In the genomic region with DNA sequence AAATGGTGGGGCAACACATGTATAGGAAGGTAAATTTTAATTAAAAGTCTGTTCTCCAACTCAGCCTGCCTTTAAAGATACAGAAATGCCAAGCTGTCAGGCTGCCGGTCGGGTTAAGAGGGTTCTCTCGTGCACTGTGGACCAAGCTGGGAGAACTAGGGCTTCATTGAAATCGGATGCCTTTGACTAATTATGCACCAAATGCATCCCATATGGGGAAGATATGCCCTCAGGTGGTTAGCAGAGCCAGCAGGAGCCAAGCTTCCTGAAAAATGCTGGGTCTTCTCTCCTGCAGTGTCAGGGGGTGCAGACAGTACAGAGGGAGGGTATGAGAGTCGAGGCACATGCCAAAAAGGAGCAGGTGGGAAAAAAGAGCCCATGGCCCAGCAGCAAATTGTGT, we compare ENCODE assay signal across 22 cellular contexts.
DNase-seq lines count a peak whose midpoint lies in the region; ATAC-seq and TF ChIP-seq lines count a peak whose summit lies in the region.
"Had no signal": no experiment of that assay in that cellular context is flagged by ENCODE, and none has a peak within 500 bp of the region (broad histone marks: within the 10 kb centered on the region; RNA-seq: fewer than 3 reads in every experiment).

No MANE protein-coding gene starts in this region.

- intact Hi-C loops in cardiac septum (cut with DNase I) (loop anchor here (10.0 kb wide), 3 partner anchors 296 to 494 kb away; no protein-coding TSS in a partner anchor), heart right ventricle (cut with DNase I) (loop anchor here in 8 of 10 donors (5.0 to 10.0 kb wide), 6 partner anchors 232 to 494 kb away; a partner anchor contains a TSS)

- H3K4me1 ChIP-seq in heart right ventricle, result peaks cover 34 to 100% (median 93%) of the 10 kb centered on the region in 9 donors

- H3K9me3 ChIP-seq in heart right ventricle, result no peaks in the 10 kb centered on the region
- H3K9me3 ChIP-seq: suprapubic skin had no signal

- H3K27me3 Mint-ChIP-seq in stimulated activated memory B cell treated with anti-CD40 and anti-IgM and Interleukin-4, amounts not matched to agents 10 μg/mL and 1 μg/mL and 100 μg/mL, for 72 hours, result peaks cover 28% of the 10 kb centered on the region

- ATAC-seq in heart right ventricle (no peak), HG02981 (IDR thresholded peaks at IDR 0.05; ENCODE audit: unreplicated experiment) (no peak)
- ATAC-seq in stimulated activated memory B cell treated with anti-CD40 and anti-IgM and Interleukin-4, amounts not matched to agents 10 μg/mL and 1 μg/mL and 100 μg/mL, for 72 hours, result no peak
- ATAC-seq: GM12878, sciatic nerve had no signal

- no peak overlapping the region for H3K4me3 Mint-ChIP-seq in stimulated activated memory B cell treated with anti-CD40 and anti-IgM and Interleukin-4, amounts not matched to agents 10 μg/mL and 1 μg/mL and 100 μg/mL, for 72 hours
- H3K4me3 Mint-ChIP-seq: CD4-positive, CD25-positive, alpha-beta regulatory T cell; naive B cell had no signal

- no peaks in the 10 kb centered on the region for H3K9me3 Mint-ChIP-seq in stimulated activated memory B cell treated with anti-CD40 and anti-IgM and Interleukin-4, amounts not matched to agents 10 μg/mL and 1 μg/mL and 100 μg/mL, for 72 hours
- H3K9me3 Mint-ChIP-seq: CD4-positive, CD25-positive, alpha-beta regulatory T cell; naive B cell had no signal

- H3K36me3 ChIP-seq in heart right ventricle, result no peaks in the 10 kb centered on the region
- H3K36me3 ChIP-seq: suprapubic skin had no signal

- H3K4me1 Mint-ChIP-seq in stimulated activated memory B cell treated with anti-CD40 and anti-IgM and Interleukin-4, amounts not matched to agents 10 μg/mL and 1 μg/mL and 100 μg/mL, for 72 hours, result peaks cover 10% of the 10 kb centered on the region
- H3K4me1 Mint-ChIP-seq: CD4-positive, CD25-positive, alpha-beta regulatory T cell had no signal

- 67 to 74% methylated on average over 5 of the region's 5 CpGs for WGBS in heart right ventricle, 2 donors

- no peak overlapping the region for H3K4me3 ChIP-seq in heart right ventricle
- H3K4me3 ChIP-seq: GM12878, suprapubic skin had no signal

- H3K27me3 ChIP-seq in heart right ventricle, result no peaks in the 10 kb centered on the region

- H3K36me3 Mint-ChIP-seq in stimulated activated memory B cell treated with anti-CD40 and anti-IgM and Interleukin-4, amounts not matched to agents 10 μg/mL and 1 μg/mL and 100 μg/mL, for 72 hours, result no peaks in the 10 kb centered on the region
- H3K36me3 Mint-ChIP-seq: CD4-positive, CD25-positive, alpha-beta regulatory T cell; naive B cell had no signal

- H3K27ac ChIP-seq in heart right ventricle, result peak overlapping the region in 2 of 10 donors; percentile 32 to 67
- H3K27ac ChIP-seq: suprapubic skin had no signal

- no peak overlapping the region for H3K27ac Mint-ChIP-seq in stimulated activated memory B cell treated with anti-CD40 and anti-IgM and Interleukin-4, amounts not matched to agents 10 μg/mL and 1 μg/mL and 100 μg/mL, for 72 hours

- DNase-seq in cardiac septum (ENCODE audit: low spot score) (peak; percentile 22), heart right ventricle (no peak), NCI-H524 treated with DMSO at 0.1 percent for 48 hours (lab: John Stamatoyannopoulos, UW) (peak; percentile 22), fibroblast of peridontal ligament (ENCODE audit: extremely low read depth) (peak; percentile 47), pons (ENCODE audit: low spot score) (no peak), NOMO-1 (lab: John Stamatoyannopoulos, UW; ENCODE audit: unreplicated experiment in 2 of 2) (no peak)
- DNase-seq: ACHN; activated CD8-positive, alpha-beta memory T cell treated with anti-CD3 and anti-CD28 coated beads, Interleukin-2, amount 50 U/mL, for 48 hours; activated gamma-delta T cell; CD4-positive, CD25-positive, alpha-beta regulatory T cell; KG1; kidney; naive B cell; NCI-H2029 treated with DMSO at 0.1 percent for 48 hours; NCI-H774; SHP77 treated with DMSO at 0.1 percent for 48 hours; T-helper 1 cell had no signal

- TF ChIP-seq CTCF in heart right ventricle (IDR thresholded peaks at IDR 0.05), result no peak

Comparison
In these comparisons a context has a peak if more than half of its experiments do, and no peak if none do; other contexts are left out.
1. DNase-seq: peak in cardiac septum (single experiment), NCI-H524 treated with DMSO at 0.1 percent for 48 hours (single experiment) and fibroblast of peridontal ligament (single experiment); none in heart right ventricle (0 of 2), pons (single experiment) and NOMO-1 (0 of 2).